ENCODE assay signal across 8 cellular contexts in genomic region chr22:35376728-35377472, GRCh38. TPM values are rescaled to one million over a fixed set of nuclear protein-coding genes. Genes with fewer than 3 reads are reported as not detected.
DNase-seq lines count a peak whose midpoint lies in the region; ATAC-seq, FAIRE-seq and TF ChIP-seq lines count a peak whose summit lies in the region.

No MANE protein-coding gene starts in this region.

- peak; percentile 82 for FAIRE-seq in H54 (lab: Jason Lieb, UNC)

- H3K9me3 Mint-ChIP-seq in T-cell = no peaks in the 10 kb centered on the region

- TF ChIP-seq POLR2A in H54 (IDR thresholded peaks at IDR 0.05; ENCODE audit: low read depth, low read length) = no peak

- POLR2A ChIA-PET in T-cell (lab: Charles Lee) = no interaction called here

- peaks cover 8 to 12% of the 10 kb centered on the region in 2 donors for H3K27me3 Mint-ChIP-seq in T-cell

- CTCF ChIA-PET in T-cell (lab: Charles Lee) = no interaction called here

- peak overlapping the region; percentile 52 to 58 for H3K27ac Mint-ChIP-seq in T-cell

- peak overlapping the region in 1 of 3 donors; percentile 15 for H3K4me3 Mint-ChIP-seq in T-cell

- peak in 1 of 4 experiments; percentile 17 for ATAC-seq in T-cell (replicated peaks in 1 of 4)
- ATAC-seq in left lobe of liver = no peak

- DNase-seq in NCI-H1417 (lab: John Stamatoyannopoulos, UW) (peak; percentile 22 to 70 (median 43)), NCI-H1417 treated with DMSO at 0.1 percent for 48 hours (lab: John Stamatoyannopoulos, UW) (no peak), H54 (ENCODE audit: insufficient read length, low spot score) (peak; percentile 65), M059J (ENCODE audit: low read depth) (peak; percentile 94), T-cell (peak in 17 of 34 experiments; percentile 12 to 66 (median 25)), dermis microvascular lymphatic vessel endothelial cell (ENCODE audit: low read depth in 2 of 2) (peak; percentile 87 to 99), left lobe of liver (ENCODE audit: low spot score) (peak; percentile 77)
- peak; percentile 32 to 38 for DNase-seq in stimulated activated CD4-positive, alpha-beta T cell treated with anti-CD3 and anti-CD28 coated beads, Interleukin-2, amount 100 ng/mL, for 24 hours

- peaks cover 17 to 28% (median 24%) of the 10 kb centered on the region in 3 donors for H3K4me1 Mint-ChIP-seq in T-cell

- H3K36me3 Mint-ChIP-seq in T-cell = no peaks in the 10 kb centered on the region

RNA-seq across cellular contexts. Expression of gene HMOX1, which starts 4.0 kb away (rescaled TPM):
- 9.4 and 14.9 TPM in 2 replicates for total RNA-seq in M059J (2014; rRNA removed; shearing (Covaris generic))
- total RNA-seq in T-cell = 1 to 10 TPM in 3 of 5 donors, under 1 TPM in 2; 0.40 to 2.4 (median 1.0) TPM
- total RNA-seq in dermis microvascular lymphatic vessel endothelial cell = 57.3 and 104 TPM in 2 replicates
- total RNA-seq in left lobe of liver = 35.9 TPM

RNA-seq across cellular contexts. Expression of gene MCM5, which starts 23.0 kb away (rescaled TPM):
- 54.9 and 88.6 TPM in 2 replicates for total RNA-seq in M059J (2014; rRNA removed; shearing (Covaris generic))
- total RNA-seq in T-cell = 10 to 100 TPM; 34.7 to 66.8 (median 58.7) TPM
- total RNA-seq in dermis microvascular lymphatic vessel endothelial cell = 44.8 and 60.5 TPM in 2 replicates
- total RNA-seq in left lobe of liver = 9.1 TPM
